ENCODE assay signal across 24 cellular contexts in the genomic region with DNA sequence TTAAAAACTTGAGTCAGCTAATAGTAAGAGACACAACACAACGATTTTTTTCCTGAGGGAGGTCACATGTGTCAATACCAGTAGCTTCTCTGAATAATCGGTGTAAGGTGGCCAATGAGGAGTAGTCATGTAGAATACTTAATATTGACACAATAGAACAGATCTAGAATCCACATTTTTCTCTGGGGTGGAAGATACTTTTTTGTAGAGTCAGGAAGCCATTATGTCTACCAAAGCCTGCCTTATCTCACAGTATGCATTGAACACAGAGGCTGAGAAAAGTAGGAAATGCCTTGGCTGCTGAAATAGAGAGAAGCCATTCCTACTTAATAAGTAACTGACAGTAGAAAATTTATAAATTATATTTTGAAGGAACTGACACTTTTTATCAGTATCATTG.
DNase-seq lines count a peak whose midpoint lies in the region; TF ChIP-seq lines count a peak whose summit lies in the region.
"Had no signal": no experiment of that assay in that cellular context is flagged by ENCODE, and none has a peak within 500 bp of the region (broad histone marks: within the 10 kb centered on the region; RNA-seq: fewer than 3 reads in every experiment).

No MANE protein-coding gene starts in this region.

- intact Hi-C loops in head of caudate nucleus (cut with DNase I) = no loop called here

- no peak overlapping the region for H3K27ac Mint-ChIP-seq in H9
- H3K27ac Mint-ChIP-seq: activated naive CD8-positive, alpha-beta T cell treated with anti-CD3 and anti-CD28 coated beads, Interleukin-2, amount 50 U/mL, for 24 hours; activated T-cell treated with anti-CD3 and anti-CD28 coated beads, Interleukin-2, amount 50 U/mL, for 24 hours; stimulated activated naive CD8-positive, alpha-beta T cell treated with anti-CD3 and anti-CD28 coated beads, Interleukin-15, Interleukin-2, amounts not matched to agents 100 ng/mL and 50 ng/mL, for 24 hours; T-helper 17 cell had no signal

- DNase-seq in H9 (no peak), SK-N-SH (no peak), glomerular visceral epithelial cell (ENCODE audit: extremely low spot score) (peak; percentile 6), smooth muscle cell (lab: John Stamatoyannopoulos, UW; ENCODE audit: unreplicated experiment) (no peak), dedifferentiated amniotic fluid mesenchymal stem cell (ENCODE audit: extremely low spot score) (no peak), GF-D8 (lab: John Stamatoyannopoulos, UW) (no peak), head of caudate nucleus (no peak)
- DNase-seq: activated gamma-delta T cell; activated naive CD8-positive, alpha-beta T cell treated with anti-CD3 and anti-CD28 coated beads, Interleukin-2, amount 50 U/mL, for 24 hours; activated T-cell treated with anti-CD3 and anti-CD28 coated beads, Interleukin-2, amount 50 U/mL, for 24 hours; BE2C; DMS153; erythroblast; heart right ventricle; left colon; NCI-H1436; NCI-H446; NCI-H82; psoas muscle; RPMI8226; T-helper 17 cell; uterus had no signal

- H2AFZ ChIP-seq in H9 (ENCODE audit: low read length) (no peak overlapping the region), SK-N-SH (ENCODE audit: low read depth) (0 out of 2 replicates have a peak overlapping the region, but pooled peaks have one; percentile 23), smooth muscle cell (ENCODE audit: low read depth) (no peak overlapping the region)

- H3K27me3 ChIP-seq in H9 (ENCODE audit: insufficient read depth, low read length) (no peaks in the 10 kb centered on the region), SK-N-SH (ENCODE audit: insufficient read depth) (no peaks in the 10 kb centered on the region), smooth muscle cell (ENCODE audit: low read depth) (no peaks in the 10 kb centered on the region)
- H3K27me3 ChIP-seq: BE2C, heart right ventricle, uterus had no signal

- no peaks in the 10 kb centered on the region for H3K9me2 ChIP-seq in SK-N-SH

- no peak overlapping the region for H4K5ac ChIP-seq in H9 (ENCODE audit: insufficient read length, low read depth, low read length)

- no peak overlapping the region for H2AK5ac ChIP-seq in H9 (ENCODE audit: insufficient read length, low read length)

- H3K4me1 ChIP-seq in H9 (ENCODE audit: insufficient read depth, low read length) (peaks cover 10% of the 10 kb centered on the region), SK-N-SH (ENCODE audit: control insufficient read depth in 1 of 2, insufficient read depth in 2 of 2, low read depth in 1 of 2, low read length in 1 of 2) (peaks cover 0 to 61% of the 10 kb centered on the region in 2 experiments; a peak in 3 of 4 replicates), smooth muscle cell (ENCODE audit: low read depth) (peaks cover 26% of the 10 kb centered on the region)
- H3K4me1 ChIP-seq: BE2C, heart right ventricle, psoas muscle, uterus had no signal

- H3K27ac ChIP-seq in H9 (ENCODE audit: insufficient read length, low read depth, low read length) (peak overlapping the region; percentile 32), SK-N-SH (ENCODE audit: low read depth in 2 of 2, low read length in 1 of 2) (peak overlapping the region; percentile 77 to 95; a peak in 3 of 4 replicates), smooth muscle cell (ENCODE audit: low read depth) (peak overlapping the region; percentile 86)
- H3K27ac ChIP-seq: heart right ventricle, psoas muscle, uterus had no signal

- H2BK12ac ChIP-seq in H9 (ENCODE audit: insufficient read length, low read depth, low read length) = no peak overlapping the region

- TF ChIP-seq EP300 in SK-N-SH (IDR thresholded peaks at IDR 0.05; ENCODE audit: borderline replicate concordance in 1 of 2, low read depth in 1 of 2, low read length in 1 of 2) = no peak

- no CpG with 5 or more reads among the region's 2 CpGs for WGBS in H9 (ENCODE audit: extremely low coverage, insufficient read length, low lambda C conversion rate)
- 2% methylated on average over 2 of the region's 2 CpGs for WGBS in SK-N-SH (ENCODE audit: low lambda C conversion rate)
- WGBS in smooth muscle cell (ENCODE audit: low lambda C conversion rate) = 43% methylated on average over 2 of the region's 2 CpGs

- no peak overlapping the region for H3K18ac ChIP-seq in H9 (ENCODE audit: insufficient read length, low read depth, low read length)

- H3K36me3 ChIP-seq in SK-N-SH (replicated peaks in 1 of 2; ENCODE audit: control insufficient read depth in 1 of 2, insufficient read depth in 2 of 2, low read length in 1 of 2) (no peaks in the 10 kb centered on the region), smooth muscle cell (ENCODE audit: low read depth) (no peaks in the 10 kb centered on the region)
- H3K36me3 ChIP-seq: BE2C, heart right ventricle, thoracic aorta, uterus had no signal

- H2BK15ac ChIP-seq in H9 (ENCODE audit: low read depth, low read length) = no peak overlapping the region

- no peak for TF ChIP-seq RAD21 in SK-N-SH (IDR thresholded peaks at IDR 0.05; ENCODE audit: low read length)

- no peaks in the 10 kb centered on the region; a peak in 1 of 7 replicates for H3K36me3 Mint-ChIP-seq in H9 (ENCODE audit: insufficient read depth in 1 of 3, low read depth in 3 of 3)

- H3T11ph ChIP-seq in H9 (ENCODE audit: low read length) = no peak overlapping the region

- no peak overlapping the region for H4K8ac ChIP-seq in H9 (replicated peaks; ENCODE audit: insufficient read length, low read depth, low read length)

- peaks cover 30 to 41% of the 10 kb centered on the region in 2 experiments for H3K4me1 Mint-ChIP-seq in H9
- H3K4me1 Mint-ChIP-seq: activated naive CD8-positive, alpha-beta T cell treated with anti-CD3 and anti-CD28 coated beads, Interleukin-2, amount 50 U/mL, for 24 hours; T-helper 17 cell had no signal

- H3K4me3 ChIP-seq in SK-N-SH (ENCODE audit: low read depth in 2 of 2, low read length in 1 of 2) (no peak overlapping the region), smooth muscle cell (no peak overlapping the region)
- H3K4me3 ChIP-seq: heart right ventricle, psoas muscle, thoracic aorta, uterus had no signal

- no peaks in the 10 kb centered on the region for H3K23me2 ChIP-seq in H9 (ENCODE audit: insufficient read length, low read depth, low read length, poor library complexity, severe bottlenecking)

- H4K91ac ChIP-seq in H9 (ENCODE audit: insufficient read length, low read depth, low read length) = no peak overlapping the region

- H3K56ac ChIP-seq in H9 (ENCODE audit: insufficient read length, low read depth, low read length) = no peak overlapping the region

- POLR2A ChIA-PET in SK-N-SH (lab: Yijun Ruan, JAX) = no interaction called here

- H3K14ac ChIP-seq in H9 (ENCODE audit: insufficient read depth, low read length) = no peak overlapping the region

- no peak overlapping the region for H2BK5ac ChIP-seq in H9 (ENCODE audit: insufficient read length, low read length)

- no peaks in the 10 kb centered on the region for H3K9me3 Mint-ChIP-seq in H9

- no peak overlapping the region for H3K23ac ChIP-seq in H9 (ENCODE audit: insufficient read length, low read depth, low read length)

- no peaks in the 10 kb centered on the region for H3K79me1 ChIP-seq in H9 (ENCODE audit: insufficient read depth, low read depth, low read length, poor library complexity, severe bottlenecking)

- H3K4me2 ChIP-seq in H9 (ENCODE audit: insufficient read depth, insufficient read length, low read length) = no peak overlapping the region
- peak overlapping the region; percentile 8; the same call in 1 of the 2 replicates for H3K4me2 ChIP-seq in SK-N-SH
- peak overlapping the region; percentile 61 for H3K4me2 ChIP-seq in smooth muscle cell

- no peaks in the 10 kb centered on the region for H3K9me3 ChIP-seq in H9 (ENCODE audit: control insufficient read depth, low read depth, low read length)
- no peaks in the 10 kb centered on the region for H3K9me3 ChIP-seq in SK-N-SH
- H3K9me3 ChIP-seq in smooth muscle cell (replicated peaks; ENCODE audit: low read depth) = no peaks in the 10 kb centered on the region
- H3K9me3 ChIP-seq: BE2C, psoas muscle, thoracic aorta, uterus had no signal

- H3K79me2 ChIP-seq in H9 (ENCODE audit: insufficient read depth, low read length) (no peaks in the 10 kb centered on the region), SK-N-SH (ENCODE audit: insufficient read depth) (no peaks in the 10 kb centered on the region), smooth muscle cell (ENCODE audit: low read depth) (no peaks in the 10 kb centered on the region)

- no peaks in the 10 kb centered on the region for H3K27me3 Mint-ChIP-seq in H9 (ENCODE audit: low read depth)
- H3K27me3 Mint-ChIP-seq: activated naive CD8-positive, alpha-beta T cell treated with anti-CD3 and anti-CD28 coated beads, Interleukin-2, amount 50 U/mL, for 24 hours; activated T-cell treated with anti-CD3 and anti-CD28 coated beads, Interleukin-2, amount 50 U/mL, for 24 hours; stimulated activated naive CD8-positive, alpha-beta T cell treated with anti-CD3 and anti-CD28 coated beads, Interleukin-15, Interleukin-2, amounts not matched to agents 100 ng/mL and 50 ng/mL, for 24 hours; T-helper 17 cell had no signal

- no peak overlapping the region for H3K9ac ChIP-seq in H9 (ENCODE audit: extremely low read depth, insufficient read length, low read length)
- peak overlapping the region; percentile 39 for H3K9ac ChIP-seq in SK-N-SH
- H3K9ac ChIP-seq in smooth muscle cell (ENCODE audit: low read depth) = peak overlapping the region; percentile 13

- no peak overlapping the region for H3K4ac ChIP-seq in H9 (ENCODE audit: low read depth, low read length)

- H4K20me1 ChIP-seq in H9 (ENCODE audit: control insufficient read depth, insufficient read depth, insufficient read length) (no peaks in the 10 kb centered on the region), SK-N-SH (ENCODE audit: insufficient read depth) (no peaks in the 10 kb centered on the region), smooth muscle cell (ENCODE audit: low read depth) (no peaks in the 10 kb centered on the region)

- CTCF ChIA-PET in SK-N-SH (lab: Yijun Ruan, JAX) = no interaction called here

- no peak overlapping the region for H3K4me3 Mint-ChIP-seq in H9
- H3K4me3 Mint-ChIP-seq: activated naive CD8-positive, alpha-beta T cell treated with anti-CD3 and anti-CD28 coated beads, Interleukin-2, amount 50 U/mL, for 24 hours; activated T-cell treated with anti-CD3 and anti-CD28 coated beads, Interleukin-2, amount 50 U/mL, for 24 hours; stimulated activated naive CD8-positive, alpha-beta T cell treated with anti-CD3 and anti-CD28 coated beads, Interleukin-15, Interleukin-2, amounts not matched to agents 100 ng/mL and 50 ng/mL, for 24 hours; T-helper 17 cell had no signal

- TF ChIP-seq CTCF in H9 (conservative IDR thresholded peaks at IDR 0.05) (no peak), SK-N-SH (IDR thresholded peaks at IDR 0.05) (no peak), smooth muscle cell (IDR thresholded peaks at IDR 0.05; ENCODE audit: borderline replicate concordance, insufficient read depth, poor library complexity, severe bottlenecking) (no peak)

- no peak overlapping the region for H2BK120ac ChIP-seq in H9 (ENCODE audit: low read depth, low read length, poor library complexity, severe bottlenecking)

- H3F3A ChIP-seq in SK-N-SH (replicated peaks; ENCODE audit: insufficient read depth) (peaks cover 55% of the 10 kb centered on the region), smooth muscle cell (ENCODE audit: low read depth) (peaks cover 17% of the 10 kb centered on the region)

- H2BK20ac ChIP-seq in H9 (ENCODE audit: low read depth, low read length, poor library complexity, severe bottlenecking) = no peak overlapping the region

TF ChIP-seq in SK-N-SH, 30 proteins besides CTCF, POLR2A, EP300 and RAD21 (continues in another document):
- TF ChIP-seq POLR2AphosphoS5 (IDR thresholded peaks at IDR 0.05; ENCODE audit: low read depth, low read length) = no peak

Comparison
In these comparisons a context has a peak if more than half of its experiments do, and no peak if none do; other contexts are left out.
1. H3K27ac ChIP-seq: peak in every context shown above with its lines; median percentile 86 in SK-N-SH; 86 in smooth muscle cell; 32 in H9.